In genomic region chr19:49453013-49453756, GRCh38 we compare ENCODE assay signal across 1 cellular context.
TF ChIP-seq lines count a peak whose summit lies in the region.

TSS of gene ALDH16A1 (plus strand) at chr19:49453225. CDS start at chr19:49453332, 107 bp downstream.

TF ChIP-seq in K562, 482 proteins besides CTCF, POLR2A, EP300 and RAD21 (continued from another document and continues in another):
- TF ChIP-seq THAP7 (CRISPR knock-in tag; IDR thresholded peaks at IDR 0.05) (peak; percentile 37; the same call in 1 of the 2 replicates), KDM2B (CRISPR knock-in tag; IDR thresholded peaks at IDR 0.05) (no peak), MLX (CRISPR knock-in tag; conservative IDR thresholded peaks at IDR 0.05) (no peak), PHF20 (IDR thresholded peaks at IDR 0.05; ENCODE audit: partially characterized antibody) (peak; percentile 84), ETS1 (conservative IDR thresholded peaks at IDR 0.05; ENCODE audit: control insufficient read depth, low read depth, low read length) (0 out of 2 replicates have a peak, but pooled peaks have one; percentile 44), TAF1 (IDR thresholded peaks at IDR 0.05; ENCODE audit: control insufficient read depth, extremely low read depth, insufficient read depth, low read length, severe bottlenecking) (peak; percentile 95), TEAD2 (tag; IDR thresholded peaks at IDR 0.05) (no peak), ZNF830 (CRISPR knock-in tag; IDR thresholded peaks at IDR 0.05) (peak; percentile 35; the same call in 1 of the 2 replicates), ZNF318 (IDR thresholded peaks at IDR 0.05; ENCODE audit: borderline replicate concordance in 1 of 2, low read depth in 1 of 2) (no peak), SAFB (IDR thresholded peaks at IDR 0.05; ENCODE audit: borderline replicate concordance, low read depth, low read length) (no peak), PTTG1 (tag; IDR thresholded peaks at IDR 0.05; ENCODE audit: low read depth) (no peak), CREB1 (IDR thresholded peaks at IDR 0.05) (peak; percentile 72), CREB1 (CRISPR knock-in tag; IDR thresholded peaks at IDR 0.05) (peak; percentile 73), FOXO4 (CRISPR knock-in tag; IDR thresholded peaks at IDR 0.05) (no peak), PATZ1 (CRISPR knock-in tag; IDR thresholded peaks at IDR 0.05; ENCODE audit: borderline replicate concordance) (no peak), ZNF76 (CRISPR knock-in tag; IDR thresholded peaks at IDR 0.05; ENCODE audit: borderline replicate concordance) (no peak), ATF4 (CRISPR knock-in tag; IDR thresholded peaks at IDR 0.05) (no peak), ZNF696 (CRISPR knock-in tag; conservative IDR thresholded peaks at IDR 0.05) (no peak; the same call in 1 of the 2 replicates), LCOR (CRISPR knock-in tag; IDR thresholded peaks at IDR 0.05) (no peak; the same call in 1 of the 2 replicates), CBX8 (IDR thresholded peaks at IDR 0.05; ENCODE audit: borderline replicate concordance, extremely low read depth, low read depth, low read length, poor library complexity, severe bottlenecking) (no peak), KDM1A (IDR thresholded peaks at IDR 0.05) (no peak), TAF7 (tag; IDR thresholded peaks at IDR 0.05) (peak; percentile 91), ZNF280B (CRISPR knock-in tag; IDR thresholded peaks at IDR 0.05) (no peak), CBX1 (IDR thresholded peaks at IDR 0.05; ENCODE audit: low read depth) (peak; percentile 38; the same call in 1 of the 2 replicates), USF1 (CRISPR knock-in tag; IDR thresholded peaks at IDR 0.05) (peak; percentile 97), ZFP1 (CRISPR knock-in tag; IDR thresholded peaks at IDR 0.05) (no peak), ZNF639 (CRISPR knock-in tag; conservative IDR thresholded peaks at IDR 0.05 in 1 of 2, IDR thresholded peaks at IDR 0.05 in 1 of 2) (peak in 1 of 2 experiments; percentile 92; a peak in 2 of 4 replicates), UBTF (IDR thresholded peaks at IDR 0.05; ENCODE audit: borderline replicate concordance in 1 of 2, low read depth in 2 of 2, low read length in 2 of 2) (peak in 1 of 2 experiments; percentile 66; a peak in 1 of 4 replicates)
